ENCODE assay signal across 1 cellular context in the genomic region with DNA sequence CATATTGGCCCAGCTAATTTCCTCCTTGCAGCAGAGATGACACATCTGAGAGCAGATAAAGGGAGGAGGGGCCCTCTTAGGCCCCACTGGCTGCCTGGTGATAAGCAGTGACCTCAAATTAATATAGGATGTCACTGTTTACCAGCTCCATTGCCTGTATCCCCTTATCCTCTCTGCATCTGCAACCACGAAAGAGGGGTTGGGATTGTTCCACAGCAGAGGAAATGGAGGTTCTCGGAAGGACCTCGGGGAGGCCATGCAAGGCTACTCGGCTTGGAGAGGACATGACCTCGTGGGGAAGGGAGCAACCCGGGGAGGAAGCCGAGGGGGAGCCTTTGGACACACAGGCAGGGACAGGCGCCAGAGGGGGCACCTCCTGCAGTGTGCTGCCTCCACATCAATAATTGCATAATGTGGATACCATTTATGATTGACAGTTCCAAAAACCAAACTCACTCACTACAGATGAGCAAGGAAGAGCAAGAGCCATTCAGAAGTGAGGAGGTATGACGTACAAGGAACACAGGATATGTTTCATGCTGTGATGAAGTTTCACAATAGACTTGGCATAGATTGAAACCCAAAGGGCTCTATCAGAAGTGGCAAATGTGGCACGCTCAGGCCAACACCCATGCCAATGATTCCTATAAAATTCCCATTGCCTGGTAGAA.
A peak's percentile ranks its signal among the peaks of the same experiment; 100 is the strongest.
TF ChIP-seq lines count a peak whose summit lies in the region.

No MANE protein-coding gene starts in this region.

TF ChIP-seq in K562, 482 proteins besides CTCF, POLR2A, EP300 and RAD21 (continued from another document and continues in another):
- TF ChIP-seq, protein P1, sequence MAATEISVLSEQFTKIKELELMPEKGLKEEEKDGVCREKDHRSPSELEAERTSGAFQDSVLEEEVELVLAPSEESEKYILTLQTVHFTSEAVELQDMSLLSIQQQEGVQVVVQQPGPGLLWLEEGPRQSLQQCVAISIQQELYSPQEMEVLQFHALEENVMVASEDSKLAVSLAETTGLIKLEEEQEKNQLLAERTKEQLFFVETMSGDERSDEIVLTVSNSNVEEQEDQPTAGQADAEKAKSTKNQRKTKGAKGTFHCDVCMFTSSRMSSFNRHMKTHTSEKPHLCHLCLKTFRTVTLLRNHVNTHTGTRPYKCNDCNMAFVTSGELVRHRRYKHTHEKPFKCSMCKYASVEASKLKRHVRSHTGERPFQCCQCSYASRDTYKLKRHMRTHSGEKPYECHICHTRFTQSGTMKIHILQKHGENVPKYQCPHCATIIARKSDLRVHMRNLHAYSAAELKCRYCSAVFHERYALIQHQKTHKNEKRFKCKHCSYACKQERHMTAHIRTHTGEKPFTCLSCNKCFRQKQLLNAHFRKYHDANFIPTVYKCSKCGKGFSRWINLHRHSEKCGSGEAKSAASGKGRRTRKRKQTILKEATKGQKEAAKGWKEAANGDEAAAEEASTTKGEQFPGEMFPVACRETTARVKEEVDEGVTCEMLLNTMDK (IDR thresholded peaks at IDR 0.05; ENCODE audit: borderline replicate concordance, insufficient read depth, low read depth, low read length, poor library complexity, severe bottlenecking), result no peak
- TF ChIP-seq, protein P2, sequence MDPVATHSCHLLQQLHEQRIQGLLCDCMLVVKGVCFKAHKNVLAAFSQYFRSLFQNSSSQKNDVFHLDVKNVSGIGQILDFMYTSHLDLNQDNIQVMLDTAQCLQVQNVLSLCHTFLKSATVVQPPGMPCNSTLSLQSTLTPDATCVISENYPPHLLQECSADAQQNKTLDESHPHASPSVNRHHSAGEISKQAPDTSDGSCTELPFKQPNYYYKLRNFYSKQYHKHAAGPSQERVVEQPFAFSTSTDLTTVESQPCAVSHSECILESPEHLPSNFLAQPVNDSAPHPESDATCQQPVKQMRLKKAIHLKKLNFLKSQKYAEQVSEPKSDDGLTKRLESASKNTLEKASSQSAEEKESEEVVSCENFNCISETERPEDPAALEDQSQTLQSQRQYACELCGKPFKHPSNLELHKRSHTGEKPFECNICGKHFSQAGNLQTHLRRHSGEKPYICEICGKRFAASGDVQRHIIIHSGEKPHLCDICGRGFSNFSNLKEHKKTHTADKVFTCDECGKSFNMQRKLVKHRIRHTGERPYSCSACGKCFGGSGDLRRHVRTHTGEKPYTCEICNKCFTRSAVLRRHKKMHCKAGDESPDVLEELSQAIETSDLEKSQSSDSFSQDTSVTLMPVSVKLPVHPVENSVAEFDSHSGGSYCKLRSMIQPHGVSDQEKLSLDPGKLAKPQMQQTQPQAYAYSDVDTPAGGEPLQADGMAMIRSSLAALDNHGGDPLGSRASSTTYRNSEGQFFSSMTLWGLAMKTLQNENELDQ (CRISPR knock-in tag; IDR thresholded peaks at IDR 0.05; ENCODE audit: borderline replicate concordance), result no peak
- TF ChIP-seq ELF1 (tag; IDR thresholded peaks at IDR 0.05) (no peak), BCL6 (CRISPR knock-in tag; IDR thresholded peaks at IDR 0.05) (no peak), BHLHE40 (IDR thresholded peaks at IDR 0.05; ENCODE audit: low read length) (no peak), SIN3A (IDR thresholded peaks at IDR 0.05; ENCODE audit: borderline replicate concordance in 2 of 2, control insufficient read depth in 1 of 2, low read depth in 2 of 2, low read length in 2 of 2) (no peak), CHD1 (IDR thresholded peaks at IDR 0.05; ENCODE audit: low read length) (no peak), SMARCC2 (IDR thresholded peaks at IDR 0.05; ENCODE audit: low read depth) (peak; percentile 74; the same call in 1 of the 2 replicates), PTTG1 (tag; IDR thresholded peaks at IDR 0.05; ENCODE audit: low read depth) (no peak), POLR3G (IDR thresholded peaks at IDR 0.05; ENCODE audit: extremely low read depth, insufficient read length, insufficient replicate concordance) (no peak), KAT2B (IDR thresholded peaks at IDR 0.05; ENCODE audit: low read depth, low read length) (no peak), PURB (CRISPR knock-in tag; IDR thresholded peaks at IDR 0.05; ENCODE audit: low read depth) (no peak), KDM4B (IDR thresholded peaks at IDR 0.05; ENCODE audit: borderline replicate concordance in 2 of 2, low read depth in 1 of 2) (no peak), ARID2 (IDR thresholded peaks at IDR 0.05) (no peak), THRAP3 (IDR thresholded peaks at IDR 0.05; ENCODE audit: borderline replicate concordance) (no peak), FIP1L1 (IDR thresholded peaks at IDR 0.05; ENCODE audit: low read depth, low read length, poor library complexity, severe bottlenecking) (no peak), MCM7 (IDR thresholded peaks at IDR 0.05) (no peak), ZNF133 (CRISPR knock-in tag; IDR thresholded peaks at IDR 0.05) (no peak), ZNF324 (CRISPR knock-in tag; IDR thresholded peaks at IDR 0.05) (no peak), ZNF146 (CRISPR knock-in tag; IDR thresholded peaks at IDR 0.05; ENCODE audit: unreplicated experiment) (no peak), ZEB2 (IDR thresholded peaks at IDR 0.05) (peak; percentile 33; the same call in 1 of the 2 replicates), PHB2 (IDR thresholded peaks at IDR 0.05; ENCODE audit: low read depth) (no peak), MEF2A (IDR thresholded peaks at IDR 0.05; ENCODE audit: control insufficient read depth, low read depth, low read length) (no peak), ZNF224 (CRISPR knock-in tag; IDR thresholded peaks at IDR 0.05) (no peak), NRF1 (conservative IDR thresholded peaks at IDR 0.05 in 1 of 2, IDR thresholded peaks at IDR 0.05 in 1 of 2) (peak in 1 of 2 experiments; percentile 16; a peak in 2 of 4 replicates), HDAC3 (IDR thresholded peaks at IDR 0.05; ENCODE audit: borderline replicate concordance, partially characterized antibody) (peak; percentile 73), KLF16 (IDR thresholded peaks at IDR 0.05) (peak; percentile 72), CBX8 (IDR thresholded peaks at IDR 0.05; ENCODE audit: borderline replicate concordance, extremely low read depth, low read depth, low read length, poor library complexity, severe bottlenecking) (no peak), ZNF77 (CRISPR knock-in tag; IDR thresholded peaks at IDR 0.05) (no peak), SRSF3 (IDR thresholded peaks at IDR 0.05; ENCODE audit: insufficient read depth, low read length) (no peak), SREBF2 (CRISPR knock-in tag; IDR thresholded peaks at IDR 0.05) (no peak), MYC (IDR thresholded peaks at IDR 0.05; ENCODE audit: low read depth, low read length) (peak; percentile 24; the same call in 1 of the 2 replicates), MYC (CRISPR knock-in tag; IDR thresholded peaks at IDR 0.05; ENCODE audit: borderline replicate concordance, low read depth) (no peak), CHCHD3 (CRISPR knock-in tag; IDR thresholded peaks at IDR 0.05) (no peak), NFATC3 (IDR thresholded peaks at IDR 0.05) (no peak), GTF2E2 (tag; IDR thresholded peaks at IDR 0.05) (no peak), PCBP1 (IDR thresholded peaks at IDR 0.05; ENCODE audit: low read depth, low read length, poor library complexity, severe bottlenecking) (no peak), TAL1 (IDR thresholded peaks at IDR 0.05) (peak; percentile 82), KAT7 (CRISPR knock-in tag; IDR thresholded peaks at IDR 0.05; ENCODE audit: borderline replicate concordance) (no peak)
- TF ChIP-seq, protein P3, sequence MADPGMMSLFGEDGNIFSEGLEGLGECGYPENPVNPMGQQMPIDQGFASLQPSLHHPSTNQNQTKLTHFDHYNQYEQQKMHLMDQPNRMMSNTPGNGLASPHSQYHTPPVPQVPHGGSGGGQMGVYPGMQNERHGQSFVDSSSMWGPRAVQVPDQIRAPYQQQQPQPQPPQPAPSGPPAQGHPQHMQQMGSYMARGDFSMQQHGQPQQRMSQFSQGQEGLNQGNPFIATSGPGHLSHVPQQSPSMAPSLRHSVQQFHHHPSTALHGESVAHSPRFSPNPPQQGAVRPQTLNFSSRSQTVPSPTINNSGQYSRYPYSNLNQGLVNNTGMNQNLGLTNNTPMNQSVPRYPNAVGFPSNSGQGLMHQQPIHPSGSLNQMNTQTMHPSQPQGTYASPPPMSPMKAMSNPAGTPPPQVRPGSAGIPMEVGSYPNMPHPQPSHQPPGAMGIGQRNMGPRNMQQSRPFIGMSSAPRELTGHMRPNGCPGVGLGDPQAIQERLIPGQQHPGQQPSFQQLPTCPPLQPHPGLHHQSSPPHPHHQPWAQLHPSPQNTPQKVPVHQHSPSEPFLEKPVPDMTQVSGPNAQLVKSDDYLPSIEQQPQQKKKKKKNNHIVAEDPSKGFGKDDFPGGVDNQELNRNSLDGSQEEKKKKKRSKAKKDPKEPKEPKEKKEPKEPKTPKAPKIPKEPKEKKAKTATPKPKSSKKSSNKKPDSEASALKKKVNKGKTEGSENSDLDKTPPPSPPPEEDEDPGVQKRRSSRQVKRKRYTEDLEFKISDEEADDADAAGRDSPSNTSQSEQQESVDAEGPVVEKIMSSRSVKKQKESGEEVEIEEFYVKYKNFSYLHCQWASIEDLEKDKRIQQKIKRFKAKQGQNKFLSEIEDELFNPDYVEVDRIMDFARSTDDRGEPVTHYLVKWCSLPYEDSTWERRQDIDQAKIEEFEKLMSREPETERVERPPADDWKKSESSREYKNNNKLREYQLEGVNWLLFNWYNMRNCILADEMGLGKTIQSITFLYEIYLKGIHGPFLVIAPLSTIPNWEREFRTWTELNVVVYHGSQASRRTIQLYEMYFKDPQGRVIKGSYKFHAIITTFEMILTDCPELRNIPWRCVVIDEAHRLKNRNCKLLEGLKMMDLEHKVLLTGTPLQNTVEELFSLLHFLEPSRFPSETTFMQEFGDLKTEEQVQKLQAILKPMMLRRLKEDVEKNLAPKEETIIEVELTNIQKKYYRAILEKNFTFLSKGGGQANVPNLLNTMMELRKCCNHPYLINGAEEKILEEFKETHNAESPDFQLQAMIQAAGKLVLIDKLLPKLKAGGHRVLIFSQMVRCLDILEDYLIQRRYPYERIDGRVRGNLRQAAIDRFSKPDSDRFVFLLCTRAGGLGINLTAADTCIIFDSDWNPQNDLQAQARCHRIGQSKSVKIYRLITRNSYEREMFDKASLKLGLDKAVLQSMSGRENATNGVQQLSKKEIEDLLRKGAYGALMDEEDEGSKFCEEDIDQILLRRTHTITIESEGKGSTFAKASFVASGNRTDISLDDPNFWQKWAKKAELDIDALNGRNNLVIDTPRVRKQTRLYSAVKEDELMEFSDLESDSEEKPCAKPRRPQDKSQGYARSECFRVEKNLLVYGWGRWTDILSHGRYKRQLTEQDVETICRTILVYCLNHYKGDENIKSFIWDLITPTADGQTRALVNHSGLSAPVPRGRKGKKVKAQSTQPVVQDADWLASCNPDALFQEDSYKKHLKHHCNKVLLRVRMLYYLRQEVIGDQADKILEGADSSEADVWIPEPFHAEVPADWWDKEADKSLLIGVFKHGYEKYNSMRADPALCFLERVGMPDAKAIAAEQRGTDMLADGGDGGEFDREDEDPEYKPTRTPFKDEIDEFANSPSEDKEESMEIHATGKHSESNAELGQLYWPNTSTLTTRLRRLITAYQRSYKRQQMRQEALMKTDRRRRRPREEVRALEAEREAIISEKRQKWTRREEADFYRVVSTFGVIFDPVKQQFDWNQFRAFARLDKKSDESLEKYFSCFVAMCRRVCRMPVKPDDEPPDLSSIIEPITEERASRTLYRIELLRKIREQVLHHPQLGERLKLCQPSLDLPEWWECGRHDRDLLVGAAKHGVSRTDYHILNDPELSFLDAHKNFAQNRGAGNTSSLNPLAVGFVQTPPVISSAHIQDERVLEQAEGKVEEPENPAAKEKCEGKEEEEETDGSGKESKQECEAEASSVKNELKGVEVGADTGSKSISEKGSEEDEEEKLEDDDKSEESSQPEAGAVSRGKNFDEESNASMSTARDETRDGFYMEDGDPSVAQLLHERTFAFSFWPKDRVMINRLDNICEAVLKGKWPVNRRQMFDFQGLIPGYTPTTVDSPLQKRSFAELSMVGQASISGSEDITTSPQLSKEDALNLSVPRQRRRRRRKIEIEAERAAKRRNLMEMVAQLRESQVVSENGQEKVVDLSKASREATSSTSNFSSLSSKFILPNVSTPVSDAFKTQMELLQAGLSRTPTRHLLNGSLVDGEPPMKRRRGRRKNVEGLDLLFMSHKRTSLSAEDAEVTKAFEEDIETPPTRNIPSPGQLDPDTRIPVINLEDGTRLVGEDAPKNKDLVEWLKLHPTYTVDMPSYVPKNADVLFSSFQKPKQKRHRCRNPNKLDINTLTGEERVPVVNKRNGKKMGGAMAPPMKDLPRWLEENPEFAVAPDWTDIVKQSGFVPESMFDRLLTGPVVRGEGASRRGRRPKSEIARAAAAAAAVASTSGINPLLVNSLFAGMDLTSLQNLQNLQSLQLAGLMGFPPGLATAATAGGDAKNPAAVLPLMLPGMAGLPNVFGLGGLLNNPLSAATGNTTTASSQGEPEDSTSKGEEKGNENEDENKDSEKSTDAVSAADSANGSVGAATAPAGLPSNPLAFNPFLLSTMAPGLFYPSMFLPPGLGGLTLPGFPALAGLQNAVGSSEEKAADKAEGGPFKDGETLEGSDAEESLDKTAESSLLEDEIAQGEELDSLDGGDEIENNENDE (IDR thresholded peaks at IDR 0.05; ENCODE audit: low read depth, low read length), result no peak
- TF ChIP-seq, protein P4, sequence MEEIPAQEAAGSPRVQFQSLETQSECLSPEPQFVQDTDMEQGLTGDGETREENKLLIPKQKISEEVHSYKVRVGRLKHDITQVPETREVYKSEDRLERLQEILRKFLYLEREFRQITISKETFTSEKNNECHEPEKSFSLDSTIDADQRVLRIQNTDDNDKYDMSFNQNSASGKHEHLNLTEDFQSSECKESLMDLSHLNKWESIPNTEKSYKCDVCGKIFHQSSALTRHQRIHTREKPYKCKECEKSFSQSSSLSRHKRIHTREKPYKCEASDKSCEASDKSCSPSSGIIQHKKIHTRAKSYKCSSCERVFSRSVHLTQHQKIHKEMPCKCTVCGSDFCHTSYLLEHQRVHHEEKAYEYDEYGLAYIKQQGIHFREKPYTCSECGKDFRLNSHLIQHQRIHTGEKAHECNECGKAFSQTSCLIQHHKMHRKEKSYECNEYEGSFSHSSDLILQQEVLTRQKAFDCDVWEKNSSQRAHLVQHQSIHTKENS (CRISPR knock-in tag; IDR thresholded peaks at IDR 0.05), result no peak
- TF ChIP-seq, protein P5, sequence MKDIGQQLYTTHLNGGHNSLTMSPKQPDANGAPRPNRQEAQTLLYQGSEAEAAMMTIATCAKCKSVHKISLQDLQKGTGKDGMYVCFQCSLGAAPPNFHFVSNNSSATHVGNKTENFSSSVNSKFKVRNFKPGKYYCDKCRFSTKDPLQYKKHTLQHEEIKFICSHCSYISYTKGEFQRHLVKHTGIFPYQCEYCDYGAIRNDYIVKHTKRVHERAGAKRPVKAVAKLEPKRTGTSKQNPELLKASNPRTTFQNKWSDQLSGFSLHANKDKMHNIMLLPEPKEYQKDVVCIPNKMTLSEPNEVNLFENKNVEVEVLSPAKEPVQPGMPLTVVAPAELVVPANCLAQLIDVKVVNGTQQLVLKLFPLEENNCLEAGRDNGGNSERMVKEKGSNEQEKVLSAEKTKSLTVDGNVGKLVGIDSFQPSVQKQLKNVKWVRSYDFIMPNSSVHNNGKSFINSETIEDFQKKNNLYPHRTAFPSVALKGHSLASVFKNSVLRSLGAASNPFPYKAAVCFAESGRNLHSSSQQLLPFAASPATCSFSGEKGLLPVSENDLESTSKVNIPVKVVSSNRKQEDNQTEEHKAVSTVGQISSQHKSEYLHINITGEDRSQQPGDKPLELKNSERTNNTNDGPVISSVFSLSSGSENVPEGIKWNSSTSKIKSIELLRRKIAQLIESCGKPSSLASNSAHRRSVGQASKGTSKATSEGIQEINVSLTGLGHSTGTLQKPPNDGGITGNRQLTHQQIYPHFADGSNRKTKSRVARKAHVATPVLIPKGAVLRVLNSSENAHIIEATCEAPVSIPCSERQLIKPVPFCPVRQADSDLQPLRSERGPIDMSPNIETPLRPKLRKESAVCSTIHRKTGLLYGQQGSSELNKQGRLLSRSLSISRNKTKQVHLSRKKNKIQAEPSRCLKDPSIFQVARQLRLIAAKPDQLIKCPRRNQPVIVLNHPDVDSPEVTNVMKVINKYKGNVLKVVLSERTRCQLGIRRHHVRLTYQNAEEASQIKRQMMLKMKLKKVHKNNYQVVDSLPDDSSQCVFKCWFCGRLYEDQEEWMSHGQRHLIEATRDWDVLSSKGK (CRISPR knock-in tag; IDR thresholded peaks at IDR 0.05), result no peak
